Comparison of ENCODE assay signal across 30 cellular contexts in genomic region chr13:31731923-31732322, GRCh38. TPM values are rescaled to one million over a fixed set of nuclear protein-coding genes. Genes with fewer than 3 reads are reported as not detected.
"Had no signal": no experiment of that assay in that cellular context is flagged by ENCODE, and none has a peak within 500 bp of the region (broad histone marks: within the 10 kb centered on the region; RNA-seq: fewer than 3 reads in every experiment).

No MANE protein-coding gene starts in this region.

- H3K9me3 ChIP-seq: body of pancreas, prostate gland, testis, upper lobe of left lung had no signal

- H3K4me3 ChIP-seq: body of pancreas, lung, neural progenitor cell, prostate gland, testis had no signal

- H3K27me3 ChIP-seq: body of pancreas, neural progenitor cell, testis, upper lobe of left lung had no signal

- DNase-seq: activated CD4-positive, alpha-beta T cell treated with anti-CD3 and anti-CD28 coated beads for 48 hours; activated CD4-positive, CD25-positive, alpha-beta regulatory T cell; activated CD8-positive, alpha-beta T cell treated with anti-CD3 and anti-CD28 coated beads for 36 hours; activated naive CD4-positive, alpha-beta T cell; activated naive CD8-positive, alpha-beta T cell treated with anti-CD3 and anti-CD28 coated beads, Interleukin-2, amount 10 ng/mL, durations not matched to agents 7 days and 5 days; activated T-cell treated with anti-CD3 and anti-CD28 coated beads, Interleukin-2, amount 50 U/mL, for 1 hour; body of pancreas; effector memory CD8-positive, alpha-beta T cell; foreskin melanocyte; kidney; naive B cell; right cardiac atrium; small intestine; stimulated activated CD4-positive, alpha-beta T cell treated with anti-CD3 and anti-CD28 coated beads, Interleukin-15, amount 100 ng/mL, for 24 hours; stimulated activated CD4-positive, alpha-beta T cell treated with anti-CD3 and anti-CD28 coated beads, Interleukin-2, amount 100 ng/mL, for 48 hours; stimulated activated naive CD8-positive, alpha-beta T cell treated with anti-CD3 and anti-CD28 coated beads, Interleukin-15, amount 100 ng/mL, for 72 hours; T-helper 1 cell; T1000; testis; upper lobe of left lung had no signal

- H3K9ac ChIP-seq: neural progenitor cell had no signal

- H3K4me2 ChIP-seq: neural progenitor cell had no signal

- FAIRE-seq: kidney, small intestine had no signal

- H3K36me3 ChIP-seq: neural progenitor cell, prostate gland, upper lobe of left lung had no signal

- H3K4me1 ChIP-seq: body of pancreas, neural progenitor cell, prostate gland, testis had no signal

- H3K27ac ChIP-seq: body of pancreas, neural progenitor cell, prostate gland, testis, upper lobe of left lung had no signal

RNA-seq across cellular contexts. Expression of gene RXFP2, which starts 7.4 kb away (rescaled TPM):
- total RNA-seq: activated CD8-positive, alpha-beta T cell treated with anti-CD3 and anti-CD28 coated beads for 36 hours; activated naive CD8-positive, alpha-beta T cell treated with anti-CD3 and anti-CD28 coated beads, Interleukin-2, amount 10 ng/mL, durations not matched to agents 7 days and 5 days; activated T-helper 17 cell treated with anti-CD3 and anti-CD28 coated beads, Interleukin-2, amount 50 U/mL, for 72 hours; body of pancreas; cardiac septum; dermis microvascular lymphatic vessel endothelial cell; fibroblast of lung; left lobe of liver; lung; mononuclear cell; osteocyte; prostate gland; right cardiac atrium; upper lobe of left lung had no signal
- polyA plus RNA-seq: fibroblast of lung, lung, right cardiac atrium, small intestine had no signal
